13 cellular contexts compared by ENCODE assay signal in the genomic region with DNA sequence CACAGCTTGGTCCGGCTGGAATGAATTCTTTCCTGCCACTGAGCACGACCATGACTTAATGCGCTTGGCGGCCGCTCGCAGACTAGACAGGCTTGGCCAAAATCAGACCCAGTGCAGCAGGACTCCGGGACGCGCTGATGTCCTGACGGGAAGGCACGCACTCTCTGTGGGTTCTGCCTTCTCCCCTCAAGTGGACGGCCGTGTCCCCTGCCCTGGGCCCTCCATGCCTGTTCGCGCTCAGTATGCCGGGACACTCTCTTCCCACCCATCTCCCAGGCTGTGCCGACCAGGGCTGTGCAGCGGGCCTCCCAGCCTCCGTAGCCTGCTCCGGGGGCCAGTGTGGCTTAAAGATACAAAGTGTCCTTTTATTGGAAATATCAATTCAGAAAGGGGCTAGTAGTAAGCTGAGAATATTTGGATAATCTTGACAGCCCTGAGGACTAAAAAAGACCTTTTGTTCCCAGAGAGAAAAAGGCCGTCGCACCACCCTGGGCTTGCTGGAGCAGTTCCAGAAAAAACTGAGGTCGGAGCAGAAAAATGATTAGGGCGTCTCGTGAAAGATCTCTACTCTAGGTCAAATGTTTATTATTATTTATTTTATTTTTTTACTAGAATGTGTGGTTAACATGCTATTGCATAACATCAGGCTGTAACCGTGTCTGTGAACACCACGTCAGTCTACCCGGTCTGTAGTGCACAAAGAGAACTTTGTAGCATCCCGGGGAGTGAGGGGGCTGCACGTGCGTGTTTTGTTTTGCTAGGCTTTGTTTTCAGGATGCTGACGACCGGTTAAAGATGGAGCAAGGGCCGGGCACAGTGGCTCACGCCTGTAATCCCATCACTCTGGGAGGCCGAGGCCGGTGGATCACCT.
DNase-seq lines count a peak whose midpoint lies in the region; ATAC-seq and TF ChIP-seq lines count a peak whose summit lies in the region.
"Had no signal": no experiment of that assay in that cellular context is flagged by ENCODE, and none has a peak within 500 bp of the region (broad histone marks: within the 10 kb centered on the region; RNA-seq: fewer than 3 reads in every experiment).

No MANE protein-coding gene starts in this region.

- no peaks in the 10 kb centered on the region for H3K36me3 Mint-ChIP-seq in endodermal cell (ENCODE audit: low read depth)

- H3K36me3 ChIP-seq in PC-3 (ENCODE audit: low read depth, low read length): no peaks in the 10 kb centered on the region
- H3K36me3 ChIP-seq in endodermal cell (ENCODE audit: control insufficient read depth, insufficient read depth, low read length): no peaks in the 10 kb centered on the region
- no peaks in the 10 kb centered on the region for H3K36me3 ChIP-seq in stomach
- H3K36me3 ChIP-seq: BLaER1 had no signal

- H3K27me3 Mint-ChIP-seq in endodermal cell (ENCODE audit: insufficient read depth): no peaks in the 10 kb centered on the region

- H3K4me1 ChIP-seq in PC-3 (ENCODE audit: insufficient read depth, low read length) (no peaks in the 10 kb centered on the region), endodermal cell (ENCODE audit: control insufficient read depth, insufficient read depth, low read length) (no peaks in the 10 kb centered on the region), stomach (peaks cover 27 to 58% (median 40%) of the 10 kb centered on the region in 4 donors)

- TF ChIP-seq POLR2A in stomach (IDR thresholded peaks at IDR 0.05): no peak

- H3K4me3 ChIP-seq in PC-3 (ENCODE audit: low read length): no peak overlapping the region
- H3K4me3 ChIP-seq in endodermal cell (ENCODE audit: low read length): no peak overlapping the region
- H3K4me3 ChIP-seq in stomach: peak overlapping the region in 1 of 4 donors; percentile 16
- H3K4me3 ChIP-seq: BLaER1, skin epidermis had no signal

- intact Hi-C loops in PC-3 (cut with micrococcal nuclease) (no loop called here), stomach (cut with DNase I; ENCODE audit: low total_unique reads) (no loop called here)

- H3K9me3 Mint-ChIP-seq in endodermal cell: no peaks in the 10 kb centered on the region

- H3K27ac ChIP-seq in PC-3 (ENCODE audit: low read length): no peak overlapping the region
- H3K27ac ChIP-seq in endodermal cell (ENCODE audit: low read depth, low read length): peak overlapping the region; percentile 94
- peak overlapping the region in 4 of 5 donors; percentile 28 to 65 (median 60) for H3K27ac ChIP-seq in stomach
- H3K27ac ChIP-seq: BLaER1, skin epidermis had no signal

- no peaks in the 10 kb centered on the region for H3K9me2 ChIP-seq in PC-3 (replicated peaks; ENCODE audit: low read length)

- H3K27ac Mint-ChIP-seq in endodermal cell: no peak overlapping the region

- no peaks in the 10 kb centered on the region for H3K79me2 ChIP-seq in PC-3 (ENCODE audit: low read length)

- no peaks in the 10 kb centered on the region for H3F3A ChIP-seq in PC-3 (ENCODE audit: low read length, unreplicated experiment)

- peak; percentile 21 for DNase-seq in PC-3
- no peak for DNase-seq in endodermal cell
- peak; percentile 63 for DNase-seq in iris pigment epithelial cell (ENCODE audit: low read depth)
- no peak for DNase-seq in stomach
- DNase-seq: activated CD4-positive, alpha-beta T cell treated with anti-CD3 and anti-CD28 coated beads for 4 hours; activated gamma-delta T cell; dermis blood vessel endothelial cell had no signal

- POLR2A ChIA-PET in PC-3 (lab: Charles Lee; ENCODE audit: unreplicated experiment): no interaction called here

- H3K9ac ChIP-seq in PC-3 (ENCODE audit: low read length) (no peak overlapping the region), endodermal cell (ENCODE audit: extremely low read depth, low read length, poor library complexity, severe bottlenecking) (no peak overlapping the region)
- H3K9ac ChIP-seq: BLaER1 had no signal

- BruUV-seq in PC-3 (replicated peaks; lab: Mats Ljungman, UMichigan): no TSS peak

- no peak overlapping the region for H2AFZ ChIP-seq in PC-3 (ENCODE audit: low read length)

- CTCF ChIA-PET in PC-3 (lab: Charles Lee): no interaction called here

- no peaks in the 10 kb centered on the region for H4K20me1 ChIP-seq in PC-3 (ENCODE audit: low read length)

- H3K9me3 ChIP-seq in PC-3 (ENCODE audit: low read length) (no peaks in the 10 kb centered on the region), endodermal cell (ENCODE audit: control insufficient read depth, low read length) (no peaks in the 10 kb centered on the region), stomach (no peaks in the 10 kb centered on the region)
- H3K9me3 ChIP-seq: BLaER1 had no signal

- H3K4me2 ChIP-seq in PC-3 (ENCODE audit: low read length): no peak overlapping the region

- H3K4me1 Mint-ChIP-seq in endodermal cell: no peaks in the 10 kb centered on the region

- no peak for TF ChIP-seq EP300 in stomach (IDR thresholded peaks at IDR 0.05)

- H3K4me3 Mint-ChIP-seq in endodermal cell: no peak overlapping the region

- ATAC-seq in PC-3 (no peak), HG03108 (IDR thresholded peaks at IDR 0.05; ENCODE audit: unreplicated experiment) (no peak), HG03139 (IDR thresholded peaks at IDR 0.05; ENCODE audit: unreplicated experiment) (no peak), HG03025 (IDR thresholded peaks at IDR 0.05; ENCODE audit: low FRiP score, unreplicated experiment) (no peak), GM18502 (IDR thresholded peaks at IDR 0.05; ENCODE audit: poor library complexity, unreplicated experiment) (no peak)

- peaks cover 94% of the 10 kb centered on the region for H3K27me3 ChIP-seq in PC-3 (ENCODE audit: low read length)
- H3K27me3 ChIP-seq in endodermal cell (ENCODE audit: control insufficient read depth, insufficient read depth, low read length, poor library complexity, severe bottlenecking): no peaks in the 10 kb centered on the region
- H3K27me3 ChIP-seq in stomach: peaks cover 0 to 23% (median 0%) of the 10 kb centered on the region in 3 donors

- TF ChIP-seq CTCF in PC-3 (conservative IDR thresholded peaks at IDR 0.05; ENCODE audit: low read depth, low read length): no peak
- TF ChIP-seq CTCF in endodermal cell (conservative IDR thresholded peaks at IDR 0.05): no peak
- no peak for TF ChIP-seq CTCF in stomach (IDR thresholded peaks at IDR 0.05)

- WGBS in endodermal cell (ENCODE audit: insufficient coverage in 1 of 2, insufficient read length in 1 of 2), 2 experiments: 89 to 92% methylated on average over 30 to 37 of the region's 37 CpGs
- WGBS in stomach, 5 donors: 47 to 61% (median 57%) methylated on average over 21 to 37 of the region's 37 CpGs

Comparison
In these comparisons a context has a peak if more than half of its experiments do, and no peak if none do; other contexts are left out.
1. DNase-seq: peak in PC-3 (single experiment) and iris pigment epithelial cell (single experiment); none in endodermal cell (single experiment) and stomach (single experiment).